18 cellular contexts compared by ENCODE assay signal in genomic region chr6:135196739-135197510, GRCh38. TPM values are rescaled to one million over a fixed set of nuclear protein-coding genes. Genes with fewer than 3 reads are reported as not detected.
DNase-seq lines count a peak whose midpoint lies in the region; ATAC-seq and TF ChIP-seq lines count a peak whose summit lies in the region.
"Had no signal": no experiment of that assay in that cellular context is flagged by ENCODE, and none has a peak within 500 bp of the region (broad histone marks: within the 10 kb centered on the region; RNA-seq: fewer than 3 reads in every experiment).

No MANE protein-coding gene starts in this region.

- H3K27ac Mint-ChIP-seq in T-cell (peak overlapping the region in 1 of 2 donors; percentile 48), mesothelial cell of epicardium (no peak overlapping the region)
- H3K27ac Mint-ChIP-seq in central memory CD8-positive, alpha-beta T cell (ENCODE audit: low read depth): no peak overlapping the region

- H3K9me3 Mint-ChIP-seq in T-cell (no peaks in the 10 kb centered on the region), mesothelial cell of epicardium (no peaks in the 10 kb centered on the region)
- no peaks in the 10 kb centered on the region for H3K9me3 Mint-ChIP-seq in central memory CD8-positive, alpha-beta T cell

- no peak overlapping the region for H3K4me3 ChIP-seq in BLaER1 treated with 17β-estradiol and CSF1 and Interleukin-3, amounts not matched to agents 10 nM and 100 nM
- H3K4me3 ChIP-seq: BLaER1, left lung, psoas muscle, tibial nerve had no signal

- ATAC-seq in T-cell (replicated peaks in 1 of 4): peak in 1 of 4 experiments; percentile 23
- no peak for ATAC-seq in central memory CD8-positive, alpha-beta T cell (replicated peaks; ENCODE audit: extremely low read depth, poor library complexity, severe bottlenecking)
- no peak for ATAC-seq in GM19452 (IDR thresholded peaks at IDR 0.05; ENCODE audit: unreplicated experiment)
- no peak for ATAC-seq in HG03095 (IDR thresholded peaks at IDR 0.05; ENCODE audit: unreplicated experiment)
- ATAC-seq: left lung, psoas muscle, SK-N-SH treated with all-trans-retinoic acid at 6 μM for 48 hours had no signal

- H3K36me3 Mint-ChIP-seq in T-cell (peaks cover 41% of the 10 kb centered on the region), mesothelial cell of epicardium (peaks cover 2% of the 10 kb centered on the region)
- H3K36me3 Mint-ChIP-seq in central memory CD8-positive, alpha-beta T cell (ENCODE audit: insufficient read depth): peaks cover 9% of the 10 kb centered on the region

- H3K9ac ChIP-seq in BLaER1 treated with 17β-estradiol and CSF1 and Interleukin-3, amounts not matched to agents 10 nM and 100 nM: no peak overlapping the region; a peak in 2 of 22 replicates
- H3K9ac ChIP-seq: BLaER1 had no signal

- H3K4me2 ChIP-seq in BLaER1 treated with 17β-estradiol and CSF1 and Interleukin-3, amounts not matched to agents 10 nM and 100 nM: no peak overlapping the region
- H3K4me2 ChIP-seq: BLaER1 had no signal

- TF ChIP-seq CTCF in GM10248 (IDR thresholded peaks at IDR 0.05; ENCODE audit: control extremely low read depth, extremely low read depth, low read depth, missing control alignments) (no peak), mesothelial cell of epicardium (IDR thresholded peaks at IDR 0.05; ENCODE audit: unreplicated experiment) (no peak)

- peak; percentile 29 for DNase-seq in GM10248 (ENCODE audit: extremely low spot score)
- no peak for DNase-seq in T-cell
- DNase-seq in central memory CD8-positive, alpha-beta T cell (ENCODE audit: low spot score in 2 of 2): no peak
- DNase-seq in mesothelial cell of epicardium (ENCODE audit: low spot score in 2 of 2, unreplicated experiment in 2 of 2): no peak
- no peak for DNase-seq in GOT3 (lab: John Stamatoyannopoulos, UW)
- DNase-seq: brain microvascular endothelial cell; effector CD4-positive, alpha-beta T cell; left lung; NCI-H446; OCI-M1; psoas muscle had no signal

- POLR2A ChIA-PET in GM10248 (lab: Yijun Ruan, JAX): no interaction called here
- POLR2A ChIA-PET in T-cell (lab: Charles Lee): interaction anchor here in 1 of 2 donors (0.6 kb wide), 1 partner anchor 8 kb away, joined by 5 read pairs; no protein-coding TSS in a partner anchor

- H3K4me1 Mint-ChIP-seq in T-cell (peaks cover 17 to 26% (median 20%) of the 10 kb centered on the region in 3 donors), mesothelial cell of epicardium (peaks cover 6% of the 10 kb centered on the region)
- H3K4me1 Mint-ChIP-seq in central memory CD8-positive, alpha-beta T cell: peaks cover 8% of the 10 kb centered on the region

- peaks cover 17 to 47% (median 37%) of the 10 kb centered on the region in 10 experiments for H3K4me1 ChIP-seq in BLaER1 treated with 17β-estradiol and CSF1 and Interleukin-3, amounts not matched to agents 10 nM and 100 nM
- H3K4me1 ChIP-seq: psoas muscle, tibial nerve had no signal

- peak overlapping the region in 8 of 11 experiments; percentile 16 to 82 (median 73); a peak in 15 of 22 replicates for H3K27ac ChIP-seq in BLaER1 treated with 17β-estradiol and CSF1 and Interleukin-3, amounts not matched to agents 10 nM and 100 nM
- H3K27ac ChIP-seq: BLaER1, brain microvascular endothelial cell, left lung, psoas muscle, tibial nerve, VCaP had no signal

- peaks cover 5 to 100% (median 99%) of the 10 kb centered on the region in 11 experiments; a peak in 20 of 22 replicates for H3K36me3 ChIP-seq in BLaER1 treated with 17β-estradiol and CSF1 and Interleukin-3, amounts not matched to agents 10 nM and 100 nM
- H3K36me3 ChIP-seq: brain microvascular endothelial cell, tibial nerve had no signal

- peaks cover 0 to 74% (median 8%) of the 10 kb centered on the region in 11 experiments; a peak in 9 of 22 replicates for H4K20me1 ChIP-seq in BLaER1 treated with 17β-estradiol and CSF1 and Interleukin-3, amounts not matched to agents 10 nM and 100 nM

- CTCF ChIA-PET in GM10248 (lab: Yijun Ruan, JAX) (interaction anchor here (0.9 to 2.2 kb wide), 5 partner anchors 13 to 254 kb away, joined by 3 to 15 read pairs (median 5); no protein-coding TSS in a partner anchor), T-cell (lab: Charles Lee) (interaction anchor here in 1 of 2 donors (0.6 kb wide), 1 partner anchor 847 kb away, joined by 3 read pairs; no protein-coding TSS in a partner anchor)

- H3K4me3 Mint-ChIP-seq in T-cell (peak overlapping the region in 2 of 3 donors; percentile 38 to 50), mesothelial cell of epicardium (no peak overlapping the region)
- H3K4me3 Mint-ChIP-seq in central memory CD8-positive, alpha-beta T cell: peak overlapping the region; percentile 44

- H3K9me3 ChIP-seq in BLaER1 treated with 17β-estradiol and CSF1 and Interleukin-3, amounts not matched to agents 10 nM and 100 nM (replicated peaks in 1 of 11): no peaks in the 10 kb centered on the region; a peak in 1 of 22 replicates
- H3K9me3 ChIP-seq: BLaER1, left lung, psoas muscle, tibial nerve had no signal

- no peaks in the 10 kb centered on the region for H3K27me3 ChIP-seq in BLaER1 treated with 17β-estradiol and CSF1 and Interleukin-3, amounts not matched to agents 10 nM and 100 nM
- H3K27me3 ChIP-seq: BLaER1, brain microvascular endothelial cell, left lung, tibial nerve had no signal

- no peaks in the 10 kb centered on the region for H3K27me3 Mint-ChIP-seq in T-cell
- no peaks in the 10 kb centered on the region for H3K27me3 Mint-ChIP-seq in central memory CD8-positive, alpha-beta T cell
- H3K27me3 Mint-ChIP-seq in mesothelial cell of epicardium (ENCODE audit: low read depth): no peaks in the 10 kb centered on the region

RNA-seq across cellular contexts. Expression of gene MYB, which starts 15.8 kb away (rescaled TPM):
- total RNA-seq in T-cell (10 to 100 TPM in 4 of 5 donors, 1 to 10 TPM in 1; 4.4 to 23.9 (median 17.1) TPM), mesothelial cell of epicardium (1.6 to 2.4 TPM (median 2.0 TPM) in 3 replicates)
